9 cellular contexts compared by ENCODE assay signal in genomic region chr4:20254517-20255250, GRCh38. TPM values are rescaled to one million over a fixed set of nuclear protein-coding genes. Genes with fewer than 3 reads are reported as not detected.
A peak's percentile ranks its signal among the peaks of the same experiment; 100 is the strongest.
DNase-seq lines count a peak whose midpoint lies in the region; ATAC-seq lines count a peak whose summit lies in the region.
"Had no signal": no experiment of that assay in that cellular context is flagged by ENCODE, and none has a peak within 500 bp of the region (broad histone marks: within the 10 kb centered on the region; RNA-seq: fewer than 3 reads in every experiment).

No MANE protein-coding gene starts in this region.

- H3K9me3 ChIP-seq in SK-N-MC (ENCODE audit: low read depth, low read length) (no peaks in the 10 kb centered on the region), SJCRH30 (replicated peaks) (0 out of 2 replicates have a peak, but pooled peaks cover 2% of the 10 kb centered on the region)

- no peak for ATAC-seq in HG03521 (IDR thresholded peaks at IDR 0.05; ENCODE audit: unreplicated experiment)

- H3K4me3 ChIP-seq in SK-N-MC: peak overlapping the region; percentile 81
- no peak overlapping the region for H3K4me3 ChIP-seq in SJCRH30

- peaks cover 8% of the 10 kb centered on the region; the same call in 1 of the 2 replicates for H3K27me3 ChIP-seq in SJCRH30

- no peaks in the 10 kb centered on the region for H3K4me1 ChIP-seq in SJCRH30

- no peak overlapping the region for H3K9ac ChIP-seq in SK-N-MC (ENCODE audit: insufficient read length)

- H3K36me3 ChIP-seq in SK-N-MC (ENCODE audit: insufficient read depth, low read length): no peaks in the 10 kb centered on the region
- H3K36me3 ChIP-seq in SJCRH30: no peaks in the 10 kb centered on the region

- H3K27ac ChIP-seq in SK-N-MC: no peak overlapping the region
- H3K27ac ChIP-seq in SJCRH30: no peak overlapping the region
- H3K27ac ChIP-seq: VCaP had no signal

- DNase-seq in ELR (ENCODE audit: low read depth) (peak; percentile 65), SK-N-MC (ENCODE audit: low read depth, low spot score) (no peak), cardiac septum (ENCODE audit: low spot score) (peak; percentile 74), putamen (ENCODE audit: low spot score) (peak; percentile 29), DMS153 (lab: John Stamatoyannopoulos, UW) (no peak), SJCRH30 (no peak), GM19238 (ENCODE audit: insufficient read length, low spot score) (no peak)

- intact Hi-C loops in cardiac septum (cut with DNase I): no loop called here

RNA-seq across cellular contexts. Expression of gene SLIT2, which starts 3.0 kb away (rescaled TPM):
- total RNA-seq in cardiac septum: 8.6 TPM
- total RNA-seq in SJCRH30 (2014; rRNA removed; shearing (Covaris generic)): 0.77 and 2.3 TPM in 2 replicates

Comparison
In these comparisons a context has a peak if more than half of its experiments do, and no peak if none do; other contexts are left out.
1. DNase-seq: peak in ELR (single experiment), cardiac septum (single experiment) and putamen (single experiment); none in SK-N-MC (single experiment), DMS153 (single experiment), SJCRH30 (0 of 2) and GM19238 (single experiment).